ENCODE assay signal across 8 cellular contexts in genomic region chr12:18861287-18861858, GRCh38.
DNase-seq lines count a peak whose midpoint lies in the region; ATAC-seq and TF ChIP-seq lines count a peak whose summit lies in the region.

No MANE protein-coding gene starts in this region.

- H3K27me3 ChIP-seq in colonic mucosa = no peaks in the 10 kb centered on the region
- no peaks in the 10 kb centered on the region for H3K27me3 ChIP-seq in psoas muscle (ENCODE audit: insufficient read depth in 3 of 3, low read length in 2 of 3)

- TF ChIP-seq CTCF in colonic mucosa (IDR thresholded peaks at IDR 0.05) = peak; percentile 74
- TF ChIP-seq CTCF in psoas muscle (IDR thresholded peaks at IDR 0.05) = peak; percentile 41

- H3K4me1 ChIP-seq in colonic mucosa (no peaks in the 10 kb centered on the region), psoas muscle (no peaks in the 10 kb centered on the region)

- H3K4me3 ChIP-seq in colonic mucosa (no peak overlapping the region), psoas muscle (no peak overlapping the region)

- no peak overlapping the region for H3K9ac ChIP-seq in colonic mucosa (ENCODE audit: low read depth in 2 of 2, low read length in 2 of 2)

- H3K27me3 Mint-ChIP-seq in activated T-helper 2 cell treated with anti-CD3 and anti-CD28 coated beads, Interferon-gamma antibody, Interleukin-2, Interleukin-4, amounts not matched to agents 10 μg/mL and 5 μg/mL and 100 μg/mL, durations not matched to agents 14 hours and 24 hours and 36 hours (ENCODE audit: low read depth) = no peaks in the 10 kb centered on the region

- H3K27ac ChIP-seq in colonic mucosa (no peak overlapping the region), psoas muscle (no peak overlapping the region)

- H3K9me3 Mint-ChIP-seq in activated T-helper 2 cell treated with anti-CD3 and anti-CD28 coated beads, Interferon-gamma antibody, Interleukin-2, Interleukin-4, amounts not matched to agents 10 μg/mL and 5 μg/mL and 100 μg/mL, durations not matched to agents 14 hours and 24 hours and 36 hours = no peaks in the 10 kb centered on the region

- no peaks in the 10 kb centered on the region for H3K36me3 Mint-ChIP-seq in activated T-helper 2 cell treated with anti-CD3 and anti-CD28 coated beads, Interferon-gamma antibody, Interleukin-2, Interleukin-4, amounts not matched to agents 10 μg/mL and 5 μg/mL and 100 μg/mL, durations not matched to agents 14 hours and 24 hours and 36 hours (ENCODE audit: low read depth)

- H3K27ac Mint-ChIP-seq in activated T-helper 2 cell treated with anti-CD3 and anti-CD28 coated beads, Interferon-gamma antibody, Interleukin-2, Interleukin-4, amounts not matched to agents 10 μg/mL and 5 μg/mL and 100 μg/mL, durations not matched to agents 14 hours and 24 hours and 36 hours = no peak overlapping the region

- ATAC-seq in psoas muscle = no peak
- no peak for ATAC-seq in HG02623 (IDR thresholded peaks at IDR 0.05; ENCODE audit: unreplicated experiment)

- WGBS in psoas muscle, 3 donors = 63 to 71% (median 70%) methylated on average over 3 of the region's 3 CpGs

- intact Hi-C loops in colonic mucosa (cut with DNase I) (no loop called here), psoas muscle (cut with DNase I) (loop anchor here in 1 of 2 donors (10.0 kb wide), 1 partner anchor 323 kb away; no protein-coding TSS in a partner anchor)
- intact Hi-C loops in activated T-helper 2 cell treated with anti-CD3 and anti-CD28 coated beads, Interferon-gamma antibody, Interleukin-2, Interleukin-4, amounts not matched to agents 10 μg/mL and 5 μg/mL and 100 μg/mL, durations not matched to agents 14 hours and 24 hours and 36 hours (cut with micrococcal nuclease) = loop anchor here (5.0 kb wide), 1 partner anchor 326 kb away; no protein-coding TSS in a partner anchor

- peak; percentile 41 for DNase-seq in DMS 273 (lab: John Stamatoyannopoulos, UW; ENCODE audit: unreplicated experiment)
- no peak for DNase-seq in DMS 273 treated with DMSO at 0.1 percent for 48 hours (lab: John Stamatoyannopoulos, UW)
- peak; percentile 35 for DNase-seq in NCI-H1417 treated with DMSO at 0.1 percent for 48 hours (lab: John Stamatoyannopoulos, UW)
- DNase-seq in colonic mucosa = no peak
- DNase-seq in psoas muscle = no peak
- no peak for DNase-seq in stimulated activated CD4-positive, alpha-beta T cell treated with anti-CD3 and anti-CD28 coated beads, Interleukin-4, amount 100 ng/mL, for 4 hours
- no peak for DNase-seq in activated T-helper 2 cell treated with anti-CD3 and anti-CD28 coated beads, Interferon-gamma antibody, Interleukin-2, Interleukin-4, amounts not matched to agents 10 μg/mL and 5 μg/mL and 100 μg/mL, durations not matched to agents 14 hours and 24 hours and 36 hours (ENCODE audit: low spot score)

- H3K9me3 ChIP-seq in colonic mucosa (no peaks in the 10 kb centered on the region), psoas muscle (no peaks in the 10 kb centered on the region)

- H3K36me3 ChIP-seq in colonic mucosa = no peaks in the 10 kb centered on the region
- H3K36me3 ChIP-seq in psoas muscle (ENCODE audit: insufficient read depth in 1 of 2, low read depth in 1 of 2) = no peaks in the 10 kb centered on the region

- H3K4me1 Mint-ChIP-seq in activated T-helper 2 cell treated with anti-CD3 and anti-CD28 coated beads, Interferon-gamma antibody, Interleukin-2, Interleukin-4, amounts not matched to agents 10 μg/mL and 5 μg/mL and 100 μg/mL, durations not matched to agents 14 hours and 24 hours and 36 hours (ENCODE audit: low read depth) = no peaks in the 10 kb centered on the region

- no peak overlapping the region for H3K4me3 Mint-ChIP-seq in activated T-helper 2 cell treated with anti-CD3 and anti-CD28 coated beads, Interferon-gamma antibody, Interleukin-2, Interleukin-4, amounts not matched to agents 10 μg/mL and 5 μg/mL and 100 μg/mL, durations not matched to agents 14 hours and 24 hours and 36 hours (ENCODE audit: low read depth)

Comparison
In these comparisons a context has a peak if more than half of its experiments do, and no peak if none do; other contexts are left out.
1. DNase-seq: peak in DMS 273 (single experiment) and NCI-H1417 treated with DMSO at 0.1 percent for 48 hours (single experiment); none in DMS 273 treated with DMSO at 0.1 percent for 48 hours (single experiment), colonic mucosa (single experiment), psoas muscle (0 of 2), stimulated activated CD4-positive, alpha-beta T cell treated with anti-CD3 and anti-CD28 coated beads, Interleukin-4, amount 100 ng/mL, for 4 hours (0 of 2) and activated T-helper 2 cell treated with anti-CD3 and anti-CD28 coated beads, Interferon-gamma antibody, Interleukin-2, Interleukin-4, amounts not matched to agents 10 μg/mL and 5 μg/mL and 100 μg/mL, durations not matched to agents 14 hours and 24 hours and 36 hours (single experiment).